ENCODE assay signal across 13 cellular contexts in genomic region chr5:73304381-73304780, GRCh38.
"Had no signal": no experiment of that assay in that cellular context is flagged by ENCODE, and none has a peak within 500 bp of the region (broad histone marks: within the 10 kb centered on the region; RNA-seq: fewer than 3 reads in every experiment).

No MANE protein-coding gene starts in this region.

- H3K4me3 ChIP-seq: left lung, upper lobe of left lung had no signal

- DNase-seq: activated CD4-positive, alpha-beta memory T cell treated with anti-CD3 and anti-CD28 coated beads, Interleukin-2, amount 10 ng/mL, durations not matched to agents 7 days and 5 days; activated CD4-positive, alpha-beta T cell treated with anti-CD3 and anti-CD28 coated beads for 4 hours; activated effector memory CD4-positive, alpha-beta T cell treated with Interleukin-2 at 50 U/mL for 16 hours; activated T-cell treated with anti-CD3 and anti-CD28 coated beads, Interleukin-2, amount 50 U/mL, for 4 hours; amygdala; effector memory CD4-positive, alpha-beta T cell; gastrocnemius medialis; left lung; mammary epithelial cell; stimulated activated CD4-positive, alpha-beta T cell treated with anti-CD3 and anti-CD28 coated beads, Interleukin-1b, Interleukin-23, amount 100 ng/mL, for 48 hours; stimulated activated naive CD8-positive, alpha-beta T cell treated with anti-CD3 and anti-CD28 coated beads, Interleukin-15, amount 100 ng/mL, for 72 hours had no signal

- H3K36me3 ChIP-seq: gastrocnemius medialis, left lung, upper lobe of left lung, WERI-Rb-1 had no signal

- ATAC-seq: activated T-cell treated with anti-CD3 and anti-CD28 coated beads, Interleukin-2, amount 50 U/mL, for 4 hours; gastrocnemius medialis; stimulated activated naive CD8-positive, alpha-beta T cell treated with anti-CD3 and anti-CD28 coated beads, Interleukin-15, amount 100 ng/mL, for 72 hours had no signal

- H3K9me3 ChIP-seq: gastrocnemius medialis, left lung, upper lobe of left lung had no signal
